Comparison of ENCODE assay signal across 9 cellular contexts in genomic region chr16:67100569-67101300, GRCh38. TPM values are rescaled to one million over a fixed set of nuclear protein-coding genes. Genes with fewer than 3 reads are reported as not detected.
DNase-seq lines count a peak whose midpoint lies in the region; ATAC-seq, FAIRE-seq and TF ChIP-seq lines count a peak whose summit lies in the region.
"Had no signal": no experiment of that assay in that cellular context is flagged by ENCODE, and none has a peak within 500 bp of the region (broad histone marks: within the 10 kb centered on the region; RNA-seq: fewer than 3 reads in every experiment).

No MANE protein-coding gene starts in this region.

- no CpG with 5 or more reads among the region's 1 CpG for WGBS in mesendoderm (ENCODE audit: extremely low coverage, insufficient coverage, low lambda C conversion rate)

- no peaks in the 10 kb centered on the region for H3K79me2 ChIP-seq in DOHH2 (ENCODE audit: control insufficient read depth, low read length)
- H3K79me2 ChIP-seq in mesendoderm (ENCODE audit: control insufficient read depth, insufficient read depth, low read length), result no peaks in the 10 kb centered on the region

- no peak overlapping the region for H3K27ac ChIP-seq in DOHH2 (ENCODE audit: low read depth, low read length)
- no peak overlapping the region for H3K27ac ChIP-seq in mesendoderm (ENCODE audit: low read depth, low read length)

- H3K9me2 ChIP-seq in DOHH2 (replicated peaks; ENCODE audit: control insufficient read depth, low read length), result no peaks in the 10 kb centered on the region

- no peaks in the 10 kb centered on the region for H3K27me3 ChIP-seq in DOHH2 (ENCODE audit: control insufficient read depth, low read length)
- no peaks in the 10 kb centered on the region for H3K27me3 ChIP-seq in mesendoderm (ENCODE audit: insufficient read depth, low read length, poor library complexity)

- no peak overlapping the region for H2BK5ac ChIP-seq in mesendoderm (ENCODE audit: low read length)

- H3K23ac ChIP-seq in mesendoderm (ENCODE audit: low read length), result no peak overlapping the region

- no peak overlapping the region for H2BK120ac ChIP-seq in mesendoderm (ENCODE audit: low read depth, low read length)

- in situ Hi-C loops in astrocyte of the spinal cord (cut with HindIII; ENCODE audit: low sequenced_read_pairs), result no loop called here

- FAIRE-seq in HTR-8/SVneo (lab: Jason Lieb, UNC), result no peak

- no peak overlapping the region for H3K56ac ChIP-seq in mesendoderm (ENCODE audit: low read length)

- H3K36me3 ChIP-seq in DOHH2 (ENCODE audit: control insufficient read depth, low read length) (peaks cover 19% of the 10 kb centered on the region), mesendoderm (ENCODE audit: control insufficient read depth, insufficient read depth, low read length) (no peaks in the 10 kb centered on the region)

- H3K9ac ChIP-seq in mesendoderm (ENCODE audit: low read length), result no peak overlapping the region

- H3K4me2 ChIP-seq in DOHH2 (ENCODE audit: low read length) (no peak overlapping the region), mesendoderm (ENCODE audit: low read length) (no peak overlapping the region)

- H4K20me1 ChIP-seq in DOHH2 (ENCODE audit: control insufficient read depth, insufficient read depth, low read depth, low read length), result no peaks in the 10 kb centered on the region

- no peak overlapping the region for H2BK15ac ChIP-seq in mesendoderm (replicated peaks; ENCODE audit: low read depth)

- H3K79me1 ChIP-seq in mesendoderm (ENCODE audit: low read length), result no peaks in the 10 kb centered on the region

- TF ChIP-seq CTCF in DOHH2 (IDR thresholded peaks at IDR 0.05; ENCODE audit: low read depth, low read length, poor library complexity, severe bottlenecking) (peak; percentile 38), astrocyte of the spinal cord (IDR thresholded peaks at IDR 0.05; ENCODE audit: low read depth, low read length) (peak; percentile 22)

- DNase-seq in HTR-8/SVneo (ENCODE audit: insufficient read length, low spot score), result peak; percentile 31
- DNase-seq in astrocyte of the spinal cord (ENCODE audit: low read depth, low spot score), result peak; percentile 65
- peak; percentile 22 for DNase-seq in mesendoderm
- no peak for DNase-seq in DMS153 (lab: John Stamatoyannopoulos, UW)
- DNase-seq in T1000 (lab: John Stamatoyannopoulos, UW), result no peak
- DNase-seq: NCI-H2029 had no signal

- H4K8ac ChIP-seq in mesendoderm (ENCODE audit: low read depth, low read length), result no peak overlapping the region

- H2AK5ac ChIP-seq in mesendoderm (ENCODE audit: low read length), result no peak overlapping the region

- H3K9me3 ChIP-seq in DOHH2 (ENCODE audit: control insufficient read depth, insufficient read depth, low read length), result no peaks in the 10 kb centered on the region

- no peak overlapping the region for H4K5ac ChIP-seq in mesendoderm (ENCODE audit: low read length)

- no peak overlapping the region for H3K4ac ChIP-seq in mesendoderm (ENCODE audit: low read depth, low read length)

- H3K4me1 ChIP-seq in DOHH2 (ENCODE audit: control insufficient read depth, low read length) (no peaks in the 10 kb centered on the region), mesendoderm (ENCODE audit: control insufficient read depth, low read depth, low read length) (no peaks in the 10 kb centered on the region)

- no peak for ATAC-seq in GM19467 (IDR thresholded peaks at IDR 0.05; ENCODE audit: unreplicated experiment)
- ATAC-seq in HG02973 (IDR thresholded peaks at IDR 0.05; ENCODE audit: unreplicated experiment), result no peak

- H3K18ac ChIP-seq in mesendoderm (ENCODE audit: low read length), result no peak overlapping the region

- peaks cover 8% of the 10 kb centered on the region for H3F3A ChIP-seq in DOHH2 (ENCODE audit: control insufficient read depth, insufficient read depth)

- H3K4me3 ChIP-seq in DOHH2 (ENCODE audit: low read length) (no peak overlapping the region), astrocyte of the spinal cord (ENCODE audit: low read depth, low read length) (no peak overlapping the region), mesendoderm (ENCODE audit: low read length) (no peak overlapping the region)

RNA-seq across cellular contexts. Expression of gene PHAF1, which starts 9.0 kb away (rescaled TPM):
- 16.3 TPM for polyA plus RNA-seq in mesendoderm (2013, experiment 1 of 2)
- 16.0 TPM for polyA plus RNA-seq in mesendoderm (2013, experiment 2 of 2)

RNA-seq across cellular contexts. Expression of gene B3GNT9, which starts 50.1 kb away (rescaled TPM):
- polyA plus RNA-seq in mesendoderm (2013, experiment 1 of 2), result 2.2 TPM
- polyA plus RNA-seq in mesendoderm (2013, experiment 2 of 2), result 2.0 TPM

RNA-seq across cellular contexts. Expression of gene TRADD, which starts 59.0 kb away (rescaled TPM):
- 0.15 TPM for polyA plus RNA-seq in mesendoderm (2013, experiment 1 of 2)
- 0.08 TPM for polyA plus RNA-seq in mesendoderm (2013, experiment 2 of 2)

RNA-seq across cellular contexts. Expression of gene FBXL8, which starts 59.0 kb away (rescaled TPM):
- polyA plus RNA-seq in mesendoderm (2013, experiment 1 of 2), result 0.08 TPM
- polyA plus RNA-seq in mesendoderm (2013, experiment 2 of 2), result 0.06 TPM

Comparison
In these comparisons a context has a peak if more than half of its experiments do, and no peak if none do; other contexts are left out.
1. DNase-seq: peak in HTR-8/SVneo (single experiment), astrocyte of the spinal cord (single experiment) and mesendoderm (single experiment); none in DMS153 (single experiment) and T1000 (single experiment).